In genomic region chr7:55457801-55458200, GRCh38 we compare ENCODE assay signal across 25 cellular contexts.
"Had no signal": no experiment of that assay in that cellular context is flagged by ENCODE, and none has a peak within 500 bp of the region (broad histone marks: within the 10 kb centered on the region; RNA-seq: fewer than 3 reads in every experiment).

No MANE protein-coding gene starts in this region.

- ATAC-seq: left lobe of liver; mucosa of descending colon; naive thymus-derived CD4-positive, alpha-beta T cell; stimulated activated naive CD8-positive, alpha-beta T cell treated with anti-CD3 and anti-CD28 coated beads, Interleukin-15, amount 100 ng/mL, for 72 hours had no signal

- H3K4me3 ChIP-seq: coronary artery, esophagus muscularis mucosa, lung, mucosa of descending colon, prostate gland, right atrium auricular region, sigmoid colon, skin epidermis, suprapubic skin, transverse colon, vagina had no signal

- H3K4me1 Mint-ChIP-seq: mesothelial cell of epicardium, nephron progenitor cell had no signal

- H3K9me3 ChIP-seq: prostate gland, vagina had no signal

- DNase-seq: dermis blood vessel endothelial cell; effector memory CD4-positive, alpha-beta T cell; hypothalamus; kidney; mesenchymal stem cell; mucosa of descending colon; naive thymus-derived CD4-positive, alpha-beta T cell; nephron progenitor cell; nucleus accumbens; sigmoid colon; stimulated activated CD4-positive, alpha-beta T cell treated with anti-CD3 and anti-CD28 coated beads, Interleukin-15, amount 100 ng/mL, for 24 hours; stimulated activated CD4-positive, alpha-beta T cell treated with anti-CD3 and anti-CD28 coated beads, Interleukin-2, amount 100 ng/mL, for 48 hours; stimulated activated naive CD4-positive, alpha-beta T cell; stimulated activated naive CD8-positive, alpha-beta T cell treated with anti-CD3 and anti-CD28 coated beads, Interleukin-15, amount 100 ng/mL, for 72 hours; transverse colon had no signal

- H3K27ac Mint-ChIP-seq: mesothelial cell of epicardium; nephron progenitor cell; stimulated activated naive CD8-positive, alpha-beta T cell treated with anti-CD3 and anti-CD28 coated beads, Interleukin-15, amount 100 ng/mL, for 72 hours had no signal

- H3K27me3 ChIP-seq: esophagus muscularis mucosa, right atrium auricular region, sigmoid colon, suprapubic skin, transverse colon, vagina had no signal

- H3K4me1 ChIP-seq: esophagus muscularis mucosa, prostate gland, right atrium auricular region, sigmoid colon, suprapubic skin, transverse colon, vagina had no signal

- H3K36me3 ChIP-seq: esophagus muscularis mucosa, prostate gland, right atrium auricular region, sigmoid colon, suprapubic skin, vagina had no signal

- H3K27me3 Mint-ChIP-seq: naive thymus-derived CD4-positive, alpha-beta T cell; stimulated activated naive CD8-positive, alpha-beta T cell treated with anti-CD3 and anti-CD28 coated beads, Interleukin-15, amount 100 ng/mL, for 72 hours had no signal

- H3K4me3 Mint-ChIP-seq: mesothelial cell of epicardium; naive thymus-derived CD4-positive, alpha-beta T cell; nephron progenitor cell; stimulated activated naive CD8-positive, alpha-beta T cell treated with anti-CD3 and anti-CD28 coated beads, Interleukin-15, amount 100 ng/mL, for 72 hours had no signal

- H3K27ac ChIP-seq: coronary artery, esophagus muscularis mucosa, prostate gland, right atrium auricular region, sigmoid colon, skin epidermis, suprapubic skin, transverse colon, vagina had no signal
